In genomic region chr6:27478141-27478705, GRCh38 we compare ENCODE assay signal across 1 cellular context.
TF ChIP-seq lines count a peak whose summit lies in the region.

No MANE protein-coding gene starts in this region.

TF ChIP-seq in SK-N-SH, 30 proteins besides CTCF, POLR2A, EP300 and RAD21 (continued from another document):
- no peak for TF ChIP-seq REST (IDR thresholded peaks at IDR 0.05; ENCODE audit: low read depth, low read length)
- TF ChIP-seq SIN3A (IDR thresholded peaks at IDR 0.05; ENCODE audit: borderline replicate concordance, low read depth, low read length): no peak
- no peak for TF ChIP-seq USF2 (IDR thresholded peaks at IDR 0.05; ENCODE audit: borderline replicate concordance, low read depth, low read length)
- no peak for TF ChIP-seq NFIC (IDR thresholded peaks at IDR 0.05; ENCODE audit: borderline replicate concordance)
- no peak for TF ChIP-seq GATA2 (CRISPR knock-in tag; IDR thresholded peaks at IDR 0.05)
- TF ChIP-seq NRF1 (IDR thresholded peaks at IDR 0.05; ENCODE audit: low read depth, low read length): no peak
- no peak for TF ChIP-seq PBX3 (IDR thresholded peaks at IDR 0.05)
TF ChIP-seq in SK-N-SH: peak in this region for 0.
